ENCODE assay signal across 9 cellular contexts in the genomic region with DNA sequence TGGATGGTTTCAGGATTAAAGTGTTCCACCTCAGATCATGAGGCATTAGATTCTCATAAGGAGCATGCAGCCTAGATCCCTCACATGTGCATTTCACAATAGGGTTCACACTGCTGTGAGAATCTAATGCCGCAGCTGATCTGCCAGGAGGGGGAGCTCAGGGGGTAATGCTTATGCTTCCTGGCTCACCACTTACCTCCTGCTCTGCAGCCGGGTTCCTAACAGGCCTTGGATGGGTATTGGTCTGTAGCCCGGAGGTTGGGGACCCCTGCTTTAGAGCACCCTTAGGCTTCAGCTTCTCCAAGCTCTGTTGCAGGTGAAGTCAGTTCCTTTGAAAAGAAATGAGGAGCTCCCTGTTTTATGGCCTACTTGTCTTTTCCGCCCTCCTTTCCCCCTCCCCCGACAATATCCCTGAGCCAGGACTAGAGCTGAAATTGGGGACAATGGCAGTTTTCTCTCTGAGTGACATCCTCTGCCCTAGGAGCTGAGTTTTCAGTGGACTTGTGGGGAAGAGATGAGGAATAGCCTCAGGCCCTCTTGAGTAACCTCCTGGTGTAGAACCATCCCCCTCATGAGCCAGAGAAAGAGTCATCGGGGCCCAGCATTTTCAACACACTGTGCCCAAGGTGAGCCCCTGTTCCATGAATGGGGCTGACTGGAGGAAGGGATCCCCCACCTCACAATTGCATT. TPM values are rescaled to one million over a fixed set of nuclear protein-coding genes. Genes with fewer than 3 reads are reported as not detected.
DNase-seq lines count a peak whose midpoint lies in the region; ATAC-seq and TF ChIP-seq lines count a peak whose summit lies in the region.
"Had no signal": no experiment of that assay in that cellular context is flagged by ENCODE, and none has a peak within 500 bp of the region (broad histone marks: within the 10 kb centered on the region; RNA-seq: fewer than 3 reads in every experiment).

No MANE protein-coding gene starts in this region.

- CTCF ChIA-PET in SK-N-SH (lab: Yijun Ruan, JAX), result interaction anchor here (0.9 to 1.3 kb wide), 2 partner anchors 14 to 16 kb away, joined by 3 to 9 read pairs; no protein-coding TSS in a partner anchor

- no peak overlapping the region for H3K4me3 ChIP-seq in AG09309 (ENCODE audit: control insufficient read depth, low read depth, low read length)
- H3K4me3 ChIP-seq in SK-N-SH (ENCODE audit: low read depth in 2 of 2, low read length in 1 of 2), result no peak overlapping the region
- no peak overlapping the region for H3K4me3 ChIP-seq in hepatocyte

- H3K79me2 ChIP-seq in SK-N-SH (ENCODE audit: insufficient read depth), result peaks cover 11% of the 10 kb centered on the region; the same call in 1 of the 2 replicates
- no peaks in the 10 kb centered on the region for H3K79me2 ChIP-seq in hepatocyte

- H3K36me3 ChIP-seq in SK-N-SH (replicated peaks in 1 of 2; ENCODE audit: control insufficient read depth in 1 of 2, insufficient read depth in 2 of 2, low read length in 1 of 2), result peaks cover 20 to 46% of the 10 kb centered on the region in 2 experiments
- H3K36me3 ChIP-seq in hepatocyte (replicated peaks; ENCODE audit: insufficient read depth, low read depth), result no peaks in the 10 kb centered on the region

- no peaks in the 10 kb centered on the region for H3K9me2 ChIP-seq in SK-N-SH
- H3K9me2 ChIP-seq in hepatocyte (replicated peaks; ENCODE audit: insufficient read depth), result no peaks in the 10 kb centered on the region

- H3K27me3 ChIP-seq in SK-N-SH (ENCODE audit: insufficient read depth) (no peaks in the 10 kb centered on the region), hepatocyte (no peaks in the 10 kb centered on the region)

- no peaks in the 10 kb centered on the region; a peak in 1 of 4 replicates for H3K4me1 ChIP-seq in SK-N-SH (ENCODE audit: control insufficient read depth in 1 of 2, insufficient read depth in 2 of 2, low read depth in 1 of 2, low read length in 1 of 2)
- H3K4me1 ChIP-seq in hepatocyte (ENCODE audit: insufficient read depth), result peaks cover 7% of the 10 kb centered on the region

- H3K27ac ChIP-seq in SK-N-SH (ENCODE audit: low read depth in 2 of 2, low read length in 1 of 2), result no peak overlapping the region
- H3K27ac ChIP-seq in hepatocyte, result no peak overlapping the region

- DNase-seq in AG09309 (ENCODE audit: low read depth) (no peak), SK-N-SH (no peak), hepatocyte (ENCODE audit: low spot score) (no peak), NCI-H146 (lab: John Stamatoyannopoulos, UW) (no peak), NCI-H2081 treated with DMSO at 0.1 percent for 48 hours (lab: John Stamatoyannopoulos, UW) (no peak), NCI-H1417 treated with DMSO at 0.1 percent for 48 hours (lab: John Stamatoyannopoulos, UW) (no peak)
- no peak for DNase-seq in central memory CD4-positive, alpha-beta T cell
- DNase-seq: activated T-cell treated with anti-CD3 and anti-CD28 coated beads, Interleukin-2, amount 50 U/mL, for 4 hours had no signal

- no peaks in the 10 kb centered on the region for H3F3A ChIP-seq in SK-N-SH (replicated peaks; ENCODE audit: insufficient read depth)

- 95% methylated on average over 6 of the region's 6 CpGs for WGBS in SK-N-SH (ENCODE audit: low lambda C conversion rate)
- 82% methylated on average over 6 of the region's 6 CpGs for WGBS in hepatocyte (ENCODE audit: low lambda C conversion rate, missing lambda C conversion rate)

- ATAC-seq in GM18868 (IDR thresholded peaks at IDR 0.05; ENCODE audit: unreplicated experiment), result peak; percentile 57

- TF ChIP-seq CTCF in AG09309 (IDR thresholded peaks at IDR 0.05; ENCODE audit: control insufficient read depth, insufficient read depth, low read depth, low read length, missing control alignments) (peak; percentile 23), SK-N-SH (IDR thresholded peaks at IDR 0.05) (peak; percentile 25), hepatocyte (IDR thresholded peaks at IDR 0.05; ENCODE audit: poor library complexity) (no peak)

- H3K4me2 ChIP-seq in SK-N-SH (no peak overlapping the region), hepatocyte (peak overlapping the region; percentile 27)

- no peaks in the 10 kb centered on the region for H4K20me1 ChIP-seq in SK-N-SH (ENCODE audit: insufficient read depth)
- no peaks in the 10 kb centered on the region for H4K20me1 ChIP-seq in hepatocyte (ENCODE audit: insufficient read depth, poor library complexity, severe bottlenecking)

- POLR2A ChIA-PET in SK-N-SH (lab: Yijun Ruan, JAX), result no interaction called here

- no peak for TF ChIP-seq EP300 in SK-N-SH (IDR thresholded peaks at IDR 0.05; ENCODE audit: borderline replicate concordance in 1 of 2, low read depth in 1 of 2, low read length in 1 of 2)

- no peak for TF ChIP-seq RAD21 in SK-N-SH (IDR thresholded peaks at IDR 0.05; ENCODE audit: low read length)

- H2AFZ ChIP-seq in SK-N-SH (ENCODE audit: low read depth) (no peak overlapping the region), hepatocyte (no peak overlapping the region)

- H3K9me3 ChIP-seq in SK-N-SH, result no peaks in the 10 kb centered on the region
- no peaks in the 10 kb centered on the region for H3K9me3 ChIP-seq in hepatocyte (ENCODE audit: low read depth)

- H3K9ac ChIP-seq in SK-N-SH, result no peak overlapping the region

TF ChIP-seq in SK-N-SH, 30 proteins besides CTCF, POLR2A, EP300 and RAD21 (continues in another document):
- no peak for TF ChIP-seq ELF1 (IDR thresholded peaks at IDR 0.05)
- no peak for TF ChIP-seq JUND (IDR thresholded peaks at IDR 0.05)
- no peak for TF ChIP-seq TEAD4 (IDR thresholded peaks at IDR 0.05; ENCODE audit: borderline replicate concordance, insufficient read depth)
- no peak for TF ChIP-seq MEF2A (IDR thresholded peaks at IDR 0.05; ENCODE audit: borderline replicate concordance, low read depth)
- TF ChIP-seq, protein P1, sequence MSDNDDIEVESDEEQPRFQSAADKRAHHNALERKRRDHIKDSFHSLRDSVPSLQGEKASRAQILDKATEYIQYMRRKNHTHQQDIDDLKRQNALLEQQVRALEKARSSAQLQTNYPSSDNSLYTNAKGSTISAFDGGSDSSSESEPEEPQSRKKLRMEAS (IDR thresholded peaks at IDR 0.05; ENCODE audit: low read depth), result no peak
- TF ChIP-seq, protein P2, sequence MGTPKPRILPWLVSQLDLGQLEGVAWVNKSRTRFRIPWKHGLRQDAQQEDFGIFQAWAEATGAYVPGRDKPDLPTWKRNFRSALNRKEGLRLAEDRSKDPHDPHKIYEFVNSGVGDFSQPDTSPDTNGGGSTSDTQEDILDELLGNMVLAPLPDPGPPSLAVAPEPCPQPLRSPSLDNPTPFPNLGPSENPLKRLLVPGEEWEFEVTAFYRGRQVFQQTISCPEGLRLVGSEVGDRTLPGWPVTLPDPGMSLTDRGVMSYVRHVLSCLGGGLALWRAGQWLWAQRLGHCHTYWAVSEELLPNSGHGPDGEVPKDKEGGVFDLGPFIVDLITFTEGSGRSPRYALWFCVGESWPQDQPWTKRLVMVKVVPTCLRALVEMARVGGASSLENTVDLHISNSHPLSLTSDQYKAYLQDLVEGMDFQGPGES (IDR thresholded peaks at IDR 0.05; ENCODE audit: low read depth, low read length), result no peak
- no peak for TF ChIP-seq FOXM1 (IDR thresholded peaks at IDR 0.05; ENCODE audit: low read depth)
- TF ChIP-seq GABPA (IDR thresholded peaks at IDR 0.05; ENCODE audit: low read depth), result no peak
- TF ChIP-seq FOSL2 (IDR thresholded peaks at IDR 0.05; ENCODE audit: borderline replicate concordance, low read depth), result no peak
- TF ChIP-seq REST (IDR thresholded peaks at IDR 0.05; ENCODE audit: low read depth, low read length), result no peak
- no peak for TF ChIP-seq RCOR1 (IDR thresholded peaks at IDR 0.05; ENCODE audit: low read length)

RNA-seq across cellular contexts. Expression of gene MAT2B, which starts 16.2 kb away (rescaled TPM):
- polyA plus RNA-seq in SK-N-SH (2012; rRNA removed) (30.1 and 35.6 TPM in 2 replicates), hepatocyte (64.3 and 65.4 TPM in 2 replicates)
- polyA plus RNA-seq in SK-N-SH (2012; cell fraction: cytosol; rRNA removed), result 44.8 and 46.6 TPM in 2 replicates
- polyA plus RNA-seq in SK-N-SH (2012; cell fraction: nucleus; rRNA removed), result 8.1 and 17.8 TPM in 2 replicates
- 73.8 and 82.8 TPM in 2 replicates for total RNA-seq in hepatocyte

RNA-seq across cellular contexts. Expression of gene HMMR, which starts 28.8 kb away (rescaled TPM):
- polyA plus RNA-seq in SK-N-SH (2012; rRNA removed), result 7.7 and 7.8 TPM in 2 replicates
- 10.7 and 13.1 TPM in 2 replicates for polyA plus RNA-seq in SK-N-SH (2012; cell fraction: cytosol; rRNA removed)
- 3.2 and 5.6 TPM in 2 replicates for polyA plus RNA-seq in SK-N-SH (2012; cell fraction: nucleus; rRNA removed)
- total RNA-seq in hepatocyte, result 9.8 and 10.6 TPM in 2 replicates
- 5.2 and 5.7 TPM in 2 replicates for polyA plus RNA-seq in hepatocyte

RNA-seq across cellular contexts. Expression of gene NUDCD2, which starts 29.3 kb away (rescaled TPM):
- 7.8 and 8.6 TPM in 2 replicates for polyA plus RNA-seq in SK-N-SH (2012; rRNA removed)
- 10.5 and 13.4 TPM in 2 replicates for polyA plus RNA-seq in SK-N-SH (2012; cell fraction: cytosol; rRNA removed)
- 5.4 and 10.4 TPM in 2 replicates for polyA plus RNA-seq in SK-N-SH (2012; cell fraction: nucleus; rRNA removed)
- 15.3 and 18.8 TPM in 2 replicates for total RNA-seq in hepatocyte
- polyA plus RNA-seq in hepatocyte, result 74.6 and 79.5 TPM in 2 replicates

RNA-seq across cellular contexts. Expression of gene CCNG1, which starts 51.8 kb away (rescaled TPM):
- polyA plus RNA-seq in SK-N-SH (2012; rRNA removed), result 49.0 and 62.0 TPM in 2 replicates
- 83.5 and 112 TPM in 2 replicates for polyA plus RNA-seq in SK-N-SH (2012; cell fraction: cytosol; rRNA removed)
- polyA plus RNA-seq in SK-N-SH (2012; cell fraction: nucleus; rRNA removed), result 38.1 and 75.6 TPM in 2 replicates
- 332 and 390 TPM in 2 replicates for total RNA-seq in hepatocyte
- 141 and 158 TPM in 2 replicates for polyA plus RNA-seq in hepatocyte
